In genomic region chr19:49151339-49152217, GRCh38 we compare ENCODE assay signal across 1 cellular context.
TF ChIP-seq lines count a peak whose summit lies in the region.

No MANE protein-coding gene starts in this region.

TF ChIP-seq in A549, 52 proteins besides CTCF, POLR2A, EP300 and RAD21 (continued from another document):
- TF ChIP-seq USF2 (IDR thresholded peaks at IDR 0.05) (peak; percentile 78), REST (IDR thresholded peaks at IDR 0.05) (no peak), FOSB (CRISPR knock-in tag; IDR thresholded peaks at IDR 0.05) (no peak), BHLHE40 (IDR thresholded peaks at IDR 0.05; ENCODE audit: low read depth, low read length) (no peak), NR3C1 (IDR thresholded peaks at IDR 0.05) (no peak), CBX8 (IDR thresholded peaks at IDR 0.05) (no peak), HEYL (CRISPR knock-in tag; IDR thresholded peaks at IDR 0.05) (no peak), FOXS1 (CRISPR knock-in tag; IDR thresholded peaks at IDR 0.05) (no peak), GATA3 (IDR thresholded peaks at IDR 0.05; ENCODE audit: borderline replicate concordance) (no peak), CBX2 (IDR thresholded peaks at IDR 0.05; ENCODE audit: borderline replicate concordance, low read depth) (no peak), RCOR1 (IDR thresholded peaks at IDR 0.05; ENCODE audit: low read depth, low read length) (no peak), PBX3 (IDR thresholded peaks at IDR 0.05) (no peak), HMGXB4 (CRISPR knock-in tag; IDR thresholded peaks at IDR 0.05; ENCODE audit: borderline replicate concordance) (no peak), HDAC2 (IDR thresholded peaks at IDR 0.05) (0 out of 2 replicates have a peak, but pooled peaks have one; percentile 22), PHF8 (IDR thresholded peaks at IDR 0.05; ENCODE audit: borderline replicate concordance, low read depth) (no peak), MAZ (IDR thresholded peaks at IDR 0.05; ENCODE audit: borderline replicate concordance, low read depth, low read length) (no peak)
